ENCODE assay signal across 2 cellular contexts in genomic region chr1:213301524-213301923, GRCh38.
A peak's percentile ranks its signal among the peaks of the same experiment; 100 is the strongest.
DNase-seq lines count a peak whose midpoint lies in the region; ATAC-seq, FAIRE-seq and TF ChIP-seq lines count a peak whose summit lies in the region.
"Not testable (repeated sequence)": the region's sequence is repeated elsewhere in the genome, so short reads cannot be mapped to it uniquely, and the experiment has no call there.

No MANE protein-coding gene starts in this region.

- TF ChIP-seq CTCF in A549 (IDR thresholded peaks at IDR 0.05); HEK293 (tag by site-specific recombination; IDR thresholded peaks at IDR 0.05): not testable (repeated sequence)

- H3K9me3 ChIP-seq in A549; HEK293 (ENCODE audit: control insufficient read depth, insufficient read depth, low read depth, low read length): not testable (repeated sequence)

- not testable (repeated sequence) for DNase-seq in A549 (ENCODE audit: low read depth in 1 of 2, low spot score in 1 of 2)

- TF ChIP-seq RAD21 in A549 (conservative IDR thresholded peaks at IDR 0.05 in 1 of 2, IDR thresholded peaks at IDR 0.05 in 1 of 2): not testable (repeated sequence)

- 67% methylated on average over 3 of the region's 3 CpGs for WGBS in A549 (ENCODE audit: missing lambda C conversion rate)

- CTCF ChIA-PET in A549 (lab: Yijun Ruan, JAX): interaction anchor here (0.5 kb wide), 1 partner anchor 171 kb away, joined by 3 read pairs; no protein-coding TSS in a partner anchor
- CTCF ChIA-PET in HEK293 (lab: Yijun Ruan, JAX): not testable (repeated sequence)

- POLR2A ChIA-PET in A549 (lab: Yijun Ruan, JAX); HEK293 (lab: Yijun Ruan, JAX): not testable (repeated sequence)

- H3K4me3 ChIP-seq in A549; HEK293 (ENCODE audit: low read depth, low read length): not testable (repeated sequence)

- not testable (repeated sequence) for H3K36me3 ChIP-seq in HEK293 (ENCODE audit: control insufficient read depth in 2 of 2, insufficient read depth in 1 of 2, low read length in 2 of 2)

- H3K4me1 ChIP-seq in A549; HEK293 (ENCODE audit: control insufficient read depth, insufficient read depth, low read length): not testable (repeated sequence)

- not testable (repeated sequence) for H3K4me2 ChIP-seq in A549

- not testable (repeated sequence) for ATAC-seq in A549

- TF ChIP-seq POLR2A in A549 (IDR thresholded peaks at IDR 0.05; ENCODE audit: low read length): not testable (repeated sequence)

- TF ChIP-seq EP300 in A549 (IDR thresholded peaks at IDR 0.05): not testable (repeated sequence)

- not testable (repeated sequence) for H3K27ac ChIP-seq in A549; HEK293 (ENCODE audit: extremely low read depth, low read depth, low read length)

- FAIRE-seq in A549 (lab: Jason Lieb, UNC): not testable (repeated sequence)

TF ChIP-seq in A549, 52 proteins besides CTCF, POLR2A, EP300 and RAD21:
- peak; percentile 89 for TF ChIP-seq ZC3H11A (IDR thresholded peaks at IDR 0.05)
TF ChIP-seq in A549: peak in this region for 1; not testable (repeated sequence) for 51.

TF ChIP-seq in HEK293, 187 proteins besides CTCF, POLR2A, EP300 and RAD21 (continues in another document):
- TF ChIP-seq ZNF560 (tag by site-specific recombination; IDR thresholded peaks at IDR 0.05; ENCODE audit: borderline replicate concordance) (peak; percentile 82), ZBTB11 (tag by site-specific recombination; conservative IDR thresholded peaks at IDR 0.05; ENCODE audit: low read depth) (peak; percentile 70), ZNF623 (tag by site-specific recombination; IDR thresholded peaks at IDR 0.05) (peak; percentile 67), ZNF292 (tag by site-specific recombination; IDR thresholded peaks at IDR 0.05; ENCODE audit: borderline replicate concordance, low read depth) (peak; percentile 76; the same call in 1 of the 2 replicates), ZNF555 (tag by site-specific recombination; conservative IDR thresholded peaks at IDR 0.05) (peak; percentile 70), ZNF514 (tag by site-specific recombination; IDR thresholded peaks at IDR 0.05) (0 out of 2 replicates have a peak, but pooled peaks have one; percentile 20), ZBTB8A (tag by site-specific recombination; IDR thresholded peaks at IDR 0.05) (peak; percentile 57; the same call in 1 of the 2 replicates), REST (tag by site-specific recombination; IDR thresholded peaks at IDR 0.05) (peak; percentile 50; the same call in 1 of the 2 replicates), ZNF510 (tag by site-specific recombination; IDR thresholded peaks at IDR 0.05; ENCODE audit: insufficient replicate concordance) (peak; percentile 33), ZNF558 (tag by site-specific recombination; IDR thresholded peaks at IDR 0.05) (peak; percentile 62; the same call in 1 of the 2 replicates), ZNF639 (tag by site-specific recombination; IDR thresholded peaks at IDR 0.05) (0 out of 2 replicates have a peak, but pooled peaks have one; percentile 53), ZNF223 (tag by site-specific recombination; IDR thresholded peaks at IDR 0.05) (0 out of 2 replicates have a peak, but pooled peaks have one; percentile 38), ZNF404 (tag by site-specific recombination; IDR thresholded peaks at IDR 0.05) (0 out of 2 replicates have a peak, but pooled peaks have one; percentile 12), ZFP37 (tag by site-specific recombination; IDR thresholded peaks at IDR 0.05) (0 out of 2 replicates have a peak, but pooled peaks have one; percentile 47), ZNF664 (tag by site-specific recombination; IDR thresholded peaks at IDR 0.05) (peak; percentile 53; the same call in 1 of the 2 replicates), ZBTB21 (tag by site-specific recombination; IDR thresholded peaks at IDR 0.05) (0 out of 2 replicates have a peak, but pooled peaks have one; percentile 39), ZNF433 (tag by site-specific recombination; IDR thresholded peaks at IDR 0.05; ENCODE audit: low read depth) (peak; percentile 65; the same call in 1 of the 2 replicates), GFI1B (tag by site-specific recombination; IDR thresholded peaks at IDR 0.05) (0 out of 2 replicates have a peak, but pooled peaks have one; percentile 33), ZNF791 (tag by site-specific recombination; IDR thresholded peaks at IDR 0.05) (0 out of 2 replicates have a peak, but pooled peaks have one; percentile 59), ZNF202 (tag by site-specific recombination; IDR thresholded peaks at IDR 0.05; ENCODE audit: borderline replicate concordance) (peak; percentile 95), ZNF354C (tag by site-specific recombination; IDR thresholded peaks at IDR 0.05; ENCODE audit: borderline replicate concordance, low read depth) (0 out of 2 replicates have a peak, but pooled peaks have one; percentile 27), ZNF394 (tag by site-specific recombination; IDR thresholded peaks at IDR 0.05; ENCODE audit: borderline replicate concordance) (peak; percentile 87; the same call in 1 of the 2 replicates)
